In the genomic region with DNA sequence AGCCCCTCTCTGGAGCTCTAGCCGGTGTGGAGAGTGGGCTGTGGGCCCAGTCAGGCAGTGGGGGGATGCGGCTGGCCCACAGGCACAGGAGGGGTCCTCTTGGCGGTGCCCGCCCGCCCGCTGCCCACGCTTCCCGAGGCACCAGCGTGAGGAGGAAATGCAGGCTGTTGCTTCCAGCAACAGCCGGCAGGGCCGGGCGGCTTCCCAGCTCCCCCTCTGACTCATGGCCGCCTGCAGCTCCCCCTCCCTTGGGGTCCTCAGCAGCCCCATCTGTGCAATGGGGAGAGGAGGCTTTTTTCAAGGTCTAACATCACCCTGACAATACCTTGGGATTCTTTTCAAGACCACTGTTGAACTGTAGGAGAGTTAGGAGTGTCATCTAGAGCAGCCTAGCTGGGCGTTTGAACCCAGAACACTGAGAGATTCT, we compare ENCODE assay signal across 10 cellular contexts. TPM values are rescaled to one million over a fixed set of nuclear protein-coding genes. Genes with fewer than 3 reads are reported as not detected.
DNase-seq lines count a peak whose midpoint lies in the region; ATAC-seq and TF ChIP-seq lines count a peak whose summit lies in the region.
"Had no signal": no experiment of that assay in that cellular context is flagged by ENCODE, and none has a peak within 500 bp of the region (broad histone marks: within the 10 kb centered on the region; RNA-seq: fewer than 3 reads in every experiment).

No MANE protein-coding gene starts in this region.

- H3K4me3 ChIP-seq in GM12875 (ENCODE audit: low read depth, low read length) (peak overlapping the region; percentile 21), iPS-20b (ENCODE audit: low read length) (0 out of 2 replicates have a peak overlapping the region, but pooled peaks have one; percentile 14)

- no peak for DNase-seq in stimulated activated effector memory CD8-positive, alpha-beta T cell treated with anti-CD3 and anti-CD28 coated beads, Interleukin-12 subunit alpha, Interleukin-12 subunit beta, amount 100 ng/mL, for 72 hours (ENCODE audit: low spot score in 2 of 2)
- DNase-seq in mesenteric fat pad (ENCODE audit: low spot score), result no peak
- no peak for DNase-seq in activated naive CD4-positive, alpha-beta T cell treated with anti-CD3 and anti-CD28 coated beads, Interleukin-2, amount 10 ng/mL, durations not matched to agents 7 days and 5 days
- no peak for DNase-seq in activated CD4-positive, alpha-beta T cell treated with anti-CD3 and anti-CD28 coated beads for 1 hour
- no peak for DNase-seq in NOMO-1 treated with DMSO at 0.1 percent for 48 hours (lab: John Stamatoyannopoulos, UW; ENCODE audit: unreplicated experiment)
- DNase-seq: NCI-H2081 treated with DMSO at 0.1 percent for 48 hours had no signal

- H3K36me3 ChIP-seq in iPS-20b (ENCODE audit: insufficient read depth, low read depth, low read length), result no peaks in the 10 kb centered on the region

- H3K36me3 Mint-ChIP-seq in stimulated activated effector memory CD8-positive, alpha-beta T cell treated with anti-CD3 and anti-CD28 coated beads, Interleukin-12 subunit alpha, Interleukin-12 subunit beta, amount 100 ng/mL, for 72 hours, result no peaks in the 10 kb centered on the region
- H3K36me3 Mint-ChIP-seq in activated naive CD4-positive, alpha-beta T cell treated with anti-CD3 and anti-CD28 coated beads, Interleukin-2, amount 10 ng/mL, durations not matched to agents 7 days and 5 days, result no peaks in the 10 kb centered on the region
- H3K36me3 Mint-ChIP-seq: activated naive CD8-positive, alpha-beta T cell had no signal

- no peaks in the 10 kb centered on the region for H3K9me3 Mint-ChIP-seq in stimulated activated effector memory CD8-positive, alpha-beta T cell treated with anti-CD3 and anti-CD28 coated beads, Interleukin-12 subunit alpha, Interleukin-12 subunit beta, amount 100 ng/mL, for 72 hours
- H3K9me3 Mint-ChIP-seq in activated naive CD4-positive, alpha-beta T cell treated with anti-CD3 and anti-CD28 coated beads, Interleukin-2, amount 10 ng/mL, durations not matched to agents 7 days and 5 days, result no peaks in the 10 kb centered on the region

- H3K9ac ChIP-seq in iPS-20b (ENCODE audit: low read depth, low read length), result no peak overlapping the region

- H3K27ac ChIP-seq in adipose tissue (ENCODE audit: low read depth, low read length), result peak overlapping the region; percentile 23
- no peak overlapping the region for H3K27ac ChIP-seq in iPS-20b (ENCODE audit: low read length)

- WGBS in adipose tissue, 3 donors, result 10 to 33% (median 25%) methylated on average over 12 to 14 of the region's 14 CpGs

- no peak for ATAC-seq in stimulated activated effector memory CD8-positive, alpha-beta T cell treated with anti-CD3 and anti-CD28 coated beads, Interleukin-12 subunit alpha, Interleukin-12 subunit beta, amount 100 ng/mL, for 72 hours

- no peaks in the 10 kb centered on the region for H3K9me3 ChIP-seq in iPS-20b (ENCODE audit: insufficient read depth, low read depth, low read length)

- CTCF ChIA-PET in activated naive CD4-positive, alpha-beta T cell treated with anti-CD3 and anti-CD28 coated beads, Interleukin-2, amount 10 ng/mL, durations not matched to agents 7 days and 5 days (lab: Charles Lee), result no interaction called here

- no peak for TF ChIP-seq CTCF in GM12875 (IDR thresholded peaks at IDR 0.05; ENCODE audit: borderline replicate concordance, insufficient read depth, low read depth, low read length)

- H3K4me3 Mint-ChIP-seq in stimulated activated effector memory CD8-positive, alpha-beta T cell treated with anti-CD3 and anti-CD28 coated beads, Interleukin-12 subunit alpha, Interleukin-12 subunit beta, amount 100 ng/mL, for 72 hours, result peak overlapping the region; percentile 40
- no peak overlapping the region for H3K4me3 Mint-ChIP-seq in activated naive CD4-positive, alpha-beta T cell treated with anti-CD3 and anti-CD28 coated beads, Interleukin-2, amount 10 ng/mL, durations not matched to agents 7 days and 5 days

- H3K27me3 Mint-ChIP-seq in activated naive CD4-positive, alpha-beta T cell treated with anti-CD3 and anti-CD28 coated beads, Interleukin-2, amount 10 ng/mL, durations not matched to agents 7 days and 5 days, result peaks cover 79% of the 10 kb centered on the region
- H3K27me3 Mint-ChIP-seq: activated naive CD8-positive, alpha-beta T cell had no signal

- H3K27me3 ChIP-seq in iPS-20b (ENCODE audit: insufficient read depth, low read length), result no peaks in the 10 kb centered on the region

- peaks cover 50% of the 10 kb centered on the region for H3K4me1 ChIP-seq in iPS-20b (ENCODE audit: insufficient read depth, low read length)

- peaks cover 73% of the 10 kb centered on the region for H3K4me1 Mint-ChIP-seq in stimulated activated effector memory CD8-positive, alpha-beta T cell treated with anti-CD3 and anti-CD28 coated beads, Interleukin-12 subunit alpha, Interleukin-12 subunit beta, amount 100 ng/mL, for 72 hours
- no peaks in the 10 kb centered on the region for H3K4me1 Mint-ChIP-seq in activated naive CD4-positive, alpha-beta T cell treated with anti-CD3 and anti-CD28 coated beads, Interleukin-2, amount 10 ng/mL, durations not matched to agents 7 days and 5 days

- H3K27ac Mint-ChIP-seq in stimulated activated effector memory CD8-positive, alpha-beta T cell treated with anti-CD3 and anti-CD28 coated beads, Interleukin-12 subunit alpha, Interleukin-12 subunit beta, amount 100 ng/mL, for 72 hours, result peak overlapping the region; percentile 87
- no peak overlapping the region for H3K27ac Mint-ChIP-seq in activated naive CD4-positive, alpha-beta T cell treated with anti-CD3 and anti-CD28 coated beads, Interleukin-2, amount 10 ng/mL, durations not matched to agents 7 days and 5 days
- H3K27ac Mint-ChIP-seq: activated naive CD8-positive, alpha-beta T cell had no signal

RNA-seq across cellular contexts. Expression of a gene that starts 10.4 kb away (rescaled TPM):
- polyA plus RNA-seq in adipose tissue, result 10 to 100 TPM; 14.2 to 52.3 (median 39.0) TPM
- total RNA-seq in mesenteric fat pad, result 33.0 TPM
